In the genomic region with DNA sequence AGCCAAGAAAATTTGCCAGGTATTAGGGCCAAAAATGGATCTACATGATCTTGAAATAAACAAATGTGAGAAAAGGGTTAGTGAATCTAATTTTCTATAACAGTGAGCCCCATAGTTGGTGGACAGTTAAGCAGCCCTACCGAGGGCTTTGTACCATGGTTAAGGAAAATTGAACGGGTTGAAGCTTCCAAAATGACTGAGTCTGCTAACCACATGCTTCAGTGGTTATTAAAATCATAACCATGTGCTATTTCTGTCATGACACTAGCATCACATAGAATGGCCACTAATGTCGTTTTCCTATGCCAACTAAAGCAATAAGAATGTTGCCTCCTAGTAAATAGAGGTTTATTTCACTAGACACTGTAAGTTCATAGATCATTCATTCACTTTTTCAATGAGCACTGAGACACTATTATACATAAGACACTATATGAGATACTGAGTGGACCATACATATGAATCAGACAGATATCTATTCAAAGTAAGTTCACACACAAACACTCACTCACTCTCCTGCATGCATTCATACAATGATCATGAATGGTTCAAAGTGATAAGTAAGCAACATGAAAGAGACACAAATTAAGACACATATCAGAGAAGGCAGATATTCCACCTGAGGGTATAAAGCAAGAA, we compare ENCODE assay signal across 30 cellular contexts. TPM values are rescaled to one million over a fixed set of nuclear protein-coding genes. Genes with fewer than 3 reads are reported as not detected.
"Had no signal": no experiment of that assay in that cellular context is flagged by ENCODE, and none has a peak within 500 bp of the region (broad histone marks: within the 10 kb centered on the region; RNA-seq: fewer than 3 reads in every experiment).

No MANE protein-coding gene starts in this region.

- H3K27me3 ChIP-seq: body of pancreas had no signal

- DNase-seq: activated CD4-positive, alpha-beta T cell treated with anti-CD3 and anti-CD28 coated beads for 4 hours; activated CD4-positive, alpha-beta T cell treated with anti-CD3 and anti-CD28 coated beads, Interleukin-2, amount 50 U/mL, for 1 hour; activated CD4-positive, alpha-beta T cell treated with anti-CD3 and anti-CD28 coated beads, Interleukin-2, amount 50 U/mL, for 48 hours; activated CD4-positive, CD25-positive, alpha-beta regulatory T cell; activated CD4-positive, CD25-positive, alpha-beta regulatory T cell treated with anti-CD3 and anti-CD28 coated beads, Interleukin-2, amount 50 U/mL, for 72 hours; activated CD8-positive, alpha-beta memory T cell treated with anti-CD3 and anti-CD28 coated beads, Interleukin-2, amount 50 U/mL, for 48 hours; activated gamma-delta T cell; activated naive CD4-positive, alpha-beta T cell; activated naive CD4-positive, alpha-beta T cell treated with anti-CD3 and anti-CD28 coated beads, Interleukin-2, amount 10 ng/mL, durations not matched to agents 7 days and 5 days; activated T-cell treated with anti-CD3 and anti-CD28 coated beads, Interleukin-2, amount 50 U/mL, for 4 hours; adrenal gland; amygdala; aorta; body of pancreas; caudate nucleus; cortex of kidney; dermis blood vessel endothelial cell; effector CD4-positive, alpha-beta T cell; effector memory CD8-positive, alpha-beta T cell; erythroblast; foreskin keratinocyte; gastrocnemius medialis; glutamatergic neuron; heart left ventricle; T-helper 1 cell; T-helper 17 cell had no signal

- H3K4me3 ChIP-seq: adrenal gland, body of pancreas, esophagus muscularis mucosa, gastrocnemius medialis, heart left ventricle had no signal

- H3K4me1 Mint-ChIP-seq: activated naive CD4-positive, alpha-beta T cell treated with anti-CD3 and anti-CD28 coated beads, Interleukin-2, amount 10 ng/mL, durations not matched to agents 7 days and 5 days; T-helper 17 cell had no signal

- H3K9me3 Mint-ChIP-seq: activated naive CD4-positive, alpha-beta T cell treated with anti-CD3 and anti-CD28 coated beads, Interleukin-2, amount 10 ng/mL, durations not matched to agents 7 days and 5 days; activated naive CD4-positive, alpha-beta T cell treated with anti-CD3 and anti-CD28 coated beads, Interleukin-2, amount 50 U/mL, for 72 hours; activated T-cell treated with anti-CD3 and anti-CD28 coated beads, Interleukin-2, amount 50 U/mL, for 4 hours; activated T-helper 1 cell treated with anti-CD3 and anti-CD28 coated beads, Interleukin-12 subunit alpha, Interleukin-12 subunit beta, Interleukin-2, Interleukin-4 antibody, amounts not matched to agents 30 ng/mL and 10 ng/mL and 1 ng/mL, durations not matched to agents 14 hours and 24 hours and 36 hours; effector memory CD8-positive, alpha-beta T cell had no signal

- H3K27ac Mint-ChIP-seq: activated naive CD4-positive, alpha-beta T cell treated with anti-CD3 and anti-CD28 coated beads, Interleukin-2, amount 10 ng/mL, durations not matched to agents 7 days and 5 days; activated naive CD4-positive, alpha-beta T cell treated with anti-CD3 and anti-CD28 coated beads, Interleukin-2, amount 50 U/mL, for 72 hours; activated T-helper 1 cell treated with anti-CD3 and anti-CD28 coated beads, Interleukin-12 subunit alpha, Interleukin-12 subunit beta, Interleukin-2, Interleukin-4 antibody, amounts not matched to agents 30 ng/mL and 10 ng/mL and 1 ng/mL, durations not matched to agents 14 hours and 24 hours and 36 hours; effector memory CD8-positive, alpha-beta T cell; T-helper 17 cell had no signal

- H3K9me3 ChIP-seq: adrenal gland, body of pancreas, esophagus muscularis mucosa, gastrocnemius medialis, heart left ventricle had no signal

- H3K36me3 Mint-ChIP-seq: activated naive CD4-positive, alpha-beta T cell treated with anti-CD3 and anti-CD28 coated beads, Interleukin-2, amount 10 ng/mL, durations not matched to agents 7 days and 5 days had no signal

- H3K27ac ChIP-seq: adrenal gland, body of pancreas, esophagus muscularis mucosa, foreskin keratinocyte, gastrocnemius medialis, heart left ventricle had no signal

- ATAC-seq: body of pancreas; effector memory CD8-positive, alpha-beta T cell; foreskin keratinocyte; gastrocnemius medialis; heart left ventricle; T-helper 17 cell had no signal

- H3K36me3 ChIP-seq: adrenal gland, esophagus muscularis mucosa, gastrocnemius medialis, heart left ventricle had no signal

- H3K4me3 Mint-ChIP-seq: activated naive CD4-positive, alpha-beta T cell treated with anti-CD3 and anti-CD28 coated beads, Interleukin-2, amount 10 ng/mL, durations not matched to agents 7 days and 5 days; activated T-cell treated with anti-CD3 and anti-CD28 coated beads, Interleukin-2, amount 50 U/mL, for 4 hours; activated T-helper 1 cell treated with anti-CD3 and anti-CD28 coated beads, Interleukin-12 subunit alpha, Interleukin-12 subunit beta, Interleukin-2, Interleukin-4 antibody, amounts not matched to agents 30 ng/mL and 10 ng/mL and 1 ng/mL, durations not matched to agents 14 hours and 24 hours and 36 hours; effector memory CD8-positive, alpha-beta T cell; T-helper 17 cell had no signal

- H3K4me1 ChIP-seq: adrenal gland, body of pancreas, esophagus muscularis mucosa, foreskin keratinocyte, gastrocnemius medialis, heart left ventricle had no signal

RNA-seq across cellular contexts. Expression of gene SST, which starts 4.3 kb away (rescaled TPM):
- total RNA-seq: activated naive CD4-positive, alpha-beta T cell treated with anti-CD3 and anti-CD28 coated beads, Interleukin-2, amount 50 U/mL, for 72 hours; activated T-cell treated with anti-CD3 and anti-CD28 coated beads, Interleukin-2, amount 50 U/mL, for 4 hours; activated T-helper 1 cell treated with anti-CD3 and anti-CD28 coated beads, Interleukin-12 subunit alpha, Interleukin-12 subunit beta, Interleukin-2, Interleukin-4 antibody, amounts not matched to agents 30 ng/mL and 10 ng/mL and 1 ng/mL, durations not matched to agents 14 hours and 24 hours and 36 hours; aorta; chondrocyte; dermis blood vessel endothelial cell; foreskin keratinocyte; gastrocnemius medialis; heart left ventricle; T-helper 17 cell had no signal

RNA-seq across cellular contexts. Expression of gene RTP2, which starts 36.5 kb away (rescaled TPM):
- total RNA-seq: activated naive CD4-positive, alpha-beta T cell treated with anti-CD3 and anti-CD28 coated beads, Interleukin-2, amount 50 U/mL, for 72 hours; activated T-cell treated with anti-CD3 and anti-CD28 coated beads, Interleukin-2, amount 50 U/mL, for 4 hours; activated T-helper 1 cell treated with anti-CD3 and anti-CD28 coated beads, Interleukin-12 subunit alpha, Interleukin-12 subunit beta, Interleukin-2, Interleukin-4 antibody, amounts not matched to agents 30 ng/mL and 10 ng/mL and 1 ng/mL, durations not matched to agents 14 hours and 24 hours and 36 hours; aorta; body of pancreas; chondrocyte; dermis blood vessel endothelial cell; esophagus muscularis mucosa; foreskin keratinocyte; heart left ventricle; T-helper 17 cell had no signal
